Comparison of ENCODE assay signal across 13 cellular contexts in the genomic region with DNA sequence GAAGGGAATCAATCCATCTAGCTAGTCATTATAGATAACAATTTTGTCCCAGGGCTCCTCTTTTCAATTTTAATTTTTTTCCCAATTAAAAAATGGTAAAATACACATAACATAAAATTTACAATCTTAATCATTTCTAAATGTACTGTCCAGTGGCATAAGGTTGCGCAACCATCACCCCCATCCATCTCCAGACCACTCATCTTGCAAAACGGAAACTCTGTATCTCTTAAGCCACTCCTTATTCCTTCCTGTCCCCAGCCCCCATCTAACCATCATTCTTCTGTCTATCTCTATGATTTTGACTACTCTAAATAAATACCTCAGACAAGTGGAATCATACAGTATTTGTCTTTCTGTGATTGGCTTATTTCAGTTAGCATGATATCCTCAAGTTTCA.
"Had no signal": no experiment of that assay in that cellular context is flagged by ENCODE, and none has a peak within 500 bp of the region (broad histone marks: within the 10 kb centered on the region; RNA-seq: fewer than 3 reads in every experiment).

No MANE protein-coding gene starts in this region.

- DNase-seq: activated CD4-positive, alpha-beta T cell treated with anti-CD3 and anti-CD28 coated beads for 4 hours; activated naive CD4-positive, alpha-beta T cell treated with anti-CD3 and anti-CD28 coated beads for 36 hours; caudate nucleus; colonic mucosa; effector CD8-positive, alpha-beta T cell; foreskin melanocyte; head of caudate nucleus; mammary epithelial cell; naive thymus-derived CD8-positive, alpha-beta T cell; nucleus accumbens; small intestine; uterus had no signal

- H3K4me1 ChIP-seq: colonic mucosa, right atrium auricular region, uterus had no signal

- ATAC-seq: naive thymus-derived CD8-positive, alpha-beta T cell had no signal

- H3K27ac Mint-ChIP-seq: activated naive CD4-positive, alpha-beta T cell treated with anti-CD3 and anti-CD28 coated beads for 36 hours had no signal

- H3K9me3 ChIP-seq: colonic mucosa, right atrium auricular region, uterus had no signal

- H3K4me3 ChIP-seq: colonic mucosa, right atrium auricular region, uterus had no signal

- H3K4me3 Mint-ChIP-seq: activated naive CD4-positive, alpha-beta T cell treated with anti-CD3 and anti-CD28 coated beads for 36 hours; naive thymus-derived CD8-positive, alpha-beta T cell had no signal

- H3K27ac ChIP-seq: colonic mucosa, right atrium auricular region, uterus had no signal

- H3K27me3 ChIP-seq: colonic mucosa, right atrium auricular region, uterus had no signal

- H3K36me3 ChIP-seq: colonic mucosa, right atrium auricular region, uterus had no signal

- H3K9me3 Mint-ChIP-seq: activated naive CD4-positive, alpha-beta T cell treated with anti-CD3 and anti-CD28 coated beads for 36 hours; naive thymus-derived CD8-positive, alpha-beta T cell had no signal

- H3K36me3 Mint-ChIP-seq: naive thymus-derived CD8-positive, alpha-beta T cell had no signal
